In genomic region chr2:106108351-106108750, GRCh38 we compare ENCODE assay signal across 8 cellular contexts.
DNase-seq lines count a peak whose midpoint lies in the region; ATAC-seq and TF ChIP-seq lines count a peak whose summit lies in the region.

No MANE protein-coding gene starts in this region.

- no TSS peak for BruUV-seq in mammary epithelial cell (replicated peaks; lab: Mats Ljungman, UMichigan)

- H3K27ac ChIP-seq in GM23248 (no peak overlapping the region), mammary epithelial cell (ENCODE audit: insufficient read depth, low read depth, low read length) (no peak overlapping the region), transverse colon (no peak overlapping the region)

- TF ChIP-seq POLR2A in transverse colon (IDR thresholded peaks at IDR 0.05) = no peak

- dilution Hi-C loops in mammary epithelial cell (cut with HindIII; ENCODE audit: low sequenced_read_pairs) = loop anchor here (25.0 kb wide), 2 partner anchors 254 to 429 kb away; no protein-coding TSS in a partner anchor

- intact Hi-C loops in mammary epithelial cell (cut with micrococcal nuclease) = loop anchor here (5.0 to 10.0 kb wide), 2 partner anchors 84 to 156 kb away; partner anchors contain the start of gene UXS1
- intact Hi-C loops in transverse colon (cut with DNase I; ENCODE audit: low total_unique reads) = loop anchor here (10.0 kb wide), 2 partner anchors 426 to 534 kb away; no protein-coding TSS in a partner anchor

- H3K79me2 ChIP-seq in GM23248 (ENCODE audit: insufficient read depth) = no peaks in the 10 kb centered on the region
- no peaks in the 10 kb centered on the region for H3K79me2 ChIP-seq in mammary epithelial cell (ENCODE audit: insufficient read depth, low read length)

- DNase-seq in AG09309 (ENCODE audit: low read depth) (no peak), GM23248 (peak; percentile 21), mammary epithelial cell (no peak), kidney epithelial cell (ENCODE audit: low read depth) (no peak), transverse colon (no peak), AML-193 (lab: John Stamatoyannopoulos, UW) (no peak), NCI-H2029 treated with DMSO at 0.1 percent for 48 hours (lab: John Stamatoyannopoulos, UW) (no peak)

- H3K4me1 ChIP-seq in GM23248 (ENCODE audit: insufficient read depth) (peaks cover 5% of the 10 kb centered on the region; the same call in 1 of the 2 replicates), mammary epithelial cell (ENCODE audit: insufficient read depth, low read length) (peaks cover 3% of the 10 kb centered on the region), transverse colon (no peaks in the 10 kb centered on the region)

- H3K36me3 ChIP-seq in GM23248 (ENCODE audit: low read depth) (no peaks in the 10 kb centered on the region), mammary epithelial cell (ENCODE audit: insufficient read depth, low read length) (peaks cover 10% of the 10 kb centered on the region), kidney epithelial cell (ENCODE audit: control insufficient read depth, insufficient read depth, low read length) (peaks cover 8% of the 10 kb centered on the region), transverse colon (peaks cover 0 to 5% (median 0%) of the 10 kb centered on the region in 4 donors)

- H3K9me2 ChIP-seq in GM23248 (ENCODE audit: insufficient read depth) = no peaks in the 10 kb centered on the region

- H3K4me2 ChIP-seq in GM23248 (ENCODE audit: unreplicated experiment) (no peak overlapping the region), mammary epithelial cell (ENCODE audit: insufficient read depth, low read depth, low read length) (no peak overlapping the region)

- H3K27me3 ChIP-seq in GM23248 (replicated peaks; ENCODE audit: insufficient read depth) (no peaks in the 10 kb centered on the region), mammary epithelial cell (ENCODE audit: insufficient read depth, low read length) (no peaks in the 10 kb centered on the region), kidney epithelial cell (ENCODE audit: control insufficient read depth, insufficient read depth, low read length) (no peaks in the 10 kb centered on the region), transverse colon (no peaks in the 10 kb centered on the region)

- 67 to 72% methylated on average over 6 of the region's 6 CpGs for WGBS in GM23248 (ENCODE audit: low coverage in 1 of 2, low lambda C conversion rate in 2 of 2, missing lambda C conversion rate in 2 of 2), 2 experiments
- WGBS in mammary epithelial cell (ENCODE audit: low coverage, missing lambda C conversion rate) = 66% methylated on average over 6 of the region's 6 CpGs
- 71% methylated on average over 6 of the region's 6 CpGs; no CpG with 5 or more reads in 1 of the 2 donors for WGBS in transverse colon (ENCODE audit: low coverage in 1 of 2), 2 donors

- ATAC-seq in GM19395 (IDR thresholded peaks at IDR 0.05; ENCODE audit: unreplicated experiment) = no peak

- H3K4me3 ChIP-seq in AG09309 (ENCODE audit: control insufficient read depth, low read depth, low read length) (no peak overlapping the region), GM23248 (no peak overlapping the region), mammary epithelial cell (replicated peaks in 1 of 3; ENCODE audit: insufficient read depth in 1 of 3, low read depth in 2 of 3, low read length in 3 of 3) (no peak overlapping the region), kidney epithelial cell (ENCODE audit: low read depth, low read length) (no peak overlapping the region), transverse colon (no peak overlapping the region)

- H3K9ac ChIP-seq in GM23248 (no peak overlapping the region), mammary epithelial cell (ENCODE audit: insufficient read depth, low read length) (no peak overlapping the region)

- no peaks in the 10 kb centered on the region for H3F3A ChIP-seq in GM23248 (ENCODE audit: insufficient read depth)

- TF ChIP-seq EP300 in transverse colon (IDR thresholded peaks at IDR 0.05; ENCODE audit: low read depth) = no peak

- CTCF ChIA-PET in mammary epithelial cell (lab: Charles Lee; ENCODE audit: low non-redundant PET) = interaction anchor here (0.6 kb wide), 1 partner anchor 474 kb away, joined by 35 read pairs; no protein-coding TSS in a partner anchor

- H2AFZ ChIP-seq in GM23248 = no peak overlapping the region
- H2AFZ ChIP-seq in mammary epithelial cell (ENCODE audit: low read depth, low read length) = no peak overlapping the region

- in situ Hi-C loops in GM23248 (cut with MboI) (loop anchor here (25.0 kb wide), 1 partner anchor 429 kb away; no protein-coding TSS in a partner anchor), mammary epithelial cell (cut with MboI; ENCODE audit: low sequenced_read_pairs in 2 of 2) (loop anchor here (10.0 to 25.0 kb wide), 3 partner anchors 354 to 429 kb away; partner anchors contain the start of gene RGPD3 (in 1 of the 2)), transverse colon (cut with MboI; ENCODE audit: low pct_ligation_motif_present in 1 of 4, low pct_unique_long_range_greater_than_20kb in 1 of 4, low sequenced_read_pairs in 3 of 4) (loop anchor here (10.0 to 25.0 kb wide), 3 partner anchors 429 to 479 kb away; no protein-coding TSS in a partner anchor)

- H4K20me1 ChIP-seq in GM23248 (ENCODE audit: insufficient read depth) (no peaks in the 10 kb centered on the region), mammary epithelial cell (ENCODE audit: insufficient read depth, low read length) (no peaks in the 10 kb centered on the region)

- TF ChIP-seq CTCF in AG09309 (IDR thresholded peaks at IDR 0.05; ENCODE audit: control insufficient read depth, insufficient read depth, low read depth, low read length, missing control alignments) (peak; percentile 46), mammary epithelial cell (conservative IDR thresholded peaks at IDR 0.05 in 1 of 2, IDR thresholded peaks at IDR 0.05 in 1 of 2; ENCODE audit: extremely low read depth in 1 of 2, insufficient read depth in 1 of 2, low read depth in 1 of 2, low read length in 2 of 2) (peak; percentile 14 to 56), kidney epithelial cell (IDR thresholded peaks at IDR 0.05; ENCODE audit: insufficient read depth, low read length, poor library complexity, severe bottlenecking) (peak; percentile 48), transverse colon (IDR thresholded peaks at IDR 0.05) (peak in 2 of 5 experiments; percentile 16 to 18)

- H3K9me3 ChIP-seq in GM23248 (ENCODE audit: low read depth) (no peaks in the 10 kb centered on the region), mammary epithelial cell (replicated peaks; ENCODE audit: insufficient read depth, low read length) (no peaks in the 10 kb centered on the region), transverse colon (no peaks in the 10 kb centered on the region)
